Comparison of ENCODE assay signal across 12 cellular contexts in genomic region chrX:70398899-70399298, GRCh38. TPM values are rescaled to one million over a fixed set of nuclear protein-coding genes. Genes with fewer than 3 reads are reported as not detected.
DNase-seq lines count a peak whose midpoint lies in the region; ATAC-seq and TF ChIP-seq lines count a peak whose summit lies in the region.
"Had no signal": no experiment of that assay in that cellular context is flagged by ENCODE, and none has a peak within 500 bp of the region (broad histone marks: within the 10 kb centered on the region; RNA-seq: fewer than 3 reads in every experiment).

No MANE protein-coding gene starts in this region.

- intact Hi-C loops in natural killer cell (cut with micrococcal nuclease): no loop called here

- H3K27me3 Mint-ChIP-seq in natural killer cell (ENCODE audit: low read depth in 2 of 2): no peaks in the 10 kb centered on the region

- ATAC-seq in natural killer cell (peak; percentile 92 to 96 (median 96)), HG03520 (IDR thresholded peaks at IDR 0.05; ENCODE audit: unreplicated experiment) (no peak), HG03565 (IDR thresholded peaks at IDR 0.05; ENCODE audit: unreplicated experiment) (no peak)
- ATAC-seq: foreskin keratinocyte had no signal

- H3K36me3 Mint-ChIP-seq in natural killer cell: no peaks in the 10 kb centered on the region

- DNase-seq in SKM-1 treated with dmso at 0.1 percent for 144 hours (lab: John Stamatoyannopoulos, UW; ENCODE audit: unreplicated experiment) (peak; percentile 14), SKM-1 (lab: John Stamatoyannopoulos, UW; ENCODE audit: unreplicated experiment) (no peak), NOMO-1 treated with dmso at 0.1 percent for 144 hours (lab: John Stamatoyannopoulos, UW; ENCODE audit: unreplicated experiment) (peak; percentile 30), dermis blood vessel endothelial cell (peak; percentile 24), natural killer cell (no peak)
- DNase-seq in stimulated activated CD4-positive, alpha-beta T cell treated with anti-CD3 and anti-CD28 coated beads, Interleukin-4, amount 100 ng/mL, for 1 hour: no peak
- DNase-seq: 8988T; activated CD4-positive, alpha-beta T cell treated with anti-CD3 and anti-CD28 coated beads, Interleukin-2, amount 50 U/mL, for 48 hours; foreskin keratinocyte had no signal

- H3K4me1 Mint-ChIP-seq in natural killer cell: no peaks in the 10 kb centered on the region

- peak overlapping the region; percentile 84 to 89 for H3K27ac Mint-ChIP-seq in natural killer cell

- no peak for TF ChIP-seq CTCF in natural killer cell (IDR thresholded peaks at IDR 0.05)

- no peak overlapping the region for H3K4me3 Mint-ChIP-seq in natural killer cell

- no peaks in the 10 kb centered on the region for H3K9me3 Mint-ChIP-seq in natural killer cell

RNA-seq across cellular contexts. Expression of gene GDPD2, which starts 24.2 kb away (rescaled TPM):
- total RNA-seq in dermis blood vessel endothelial cell (0.17 TPM in 1 of 2 replicates, not detected in the other), natural killer cell (not detected)
- total RNA-seq: subcutaneous adipose tissue had no signal

RNA-seq across cellular contexts. Expression of gene DLG3, which starts 45.7 kb away (rescaled TPM):
- 0.88 and 1.7 TPM in 2 replicates for total RNA-seq in dermis blood vessel endothelial cell
- 10 to 100 TPM; 13.6 to 17.6 (median 15.9) TPM for total RNA-seq in natural killer cell

Comparison
In these comparisons a context has a peak if more than half of its experiments do, and no peak if none do; other contexts are left out.
1. DNase-seq: peak in SKM-1 treated with dmso at 0.1 percent for 144 hours (single experiment), NOMO-1 treated with dmso at 0.1 percent for 144 hours (single experiment) and dermis blood vessel endothelial cell (single experiment); none in SKM-1 (single experiment), natural killer cell (single experiment) and stimulated activated CD4-positive, alpha-beta T cell treated with anti-CD3 and anti-CD28 coated beads, Interleukin-4, amount 100 ng/mL, for 1 hour (single experiment).
2. ATAC-seq: peak in natural killer cell (3 of 3); none in HG03520 (single experiment) and HG03565 (single experiment).